33 cellular contexts compared by ENCODE assay signal in the genomic region with DNA sequence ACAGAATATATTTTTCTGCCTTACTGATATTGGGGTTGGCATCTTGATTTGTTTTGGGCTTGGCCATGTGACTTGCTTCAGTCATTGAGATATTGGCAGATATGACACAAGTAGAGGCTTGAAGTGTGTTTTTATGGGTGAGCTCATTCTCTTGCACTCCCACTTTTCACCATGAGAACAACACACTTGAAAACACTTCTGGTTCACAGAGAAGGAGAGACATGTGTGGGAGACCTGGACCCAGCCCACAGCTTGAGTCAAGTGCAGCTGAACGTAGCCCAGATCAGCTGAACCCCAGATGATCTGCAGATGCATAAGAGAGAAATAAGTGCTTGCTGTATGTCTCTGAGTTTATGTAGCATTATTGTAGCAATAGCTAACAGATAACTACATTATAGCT.
"Had no signal": no experiment of that assay in that cellular context is flagged by ENCODE, and none has a peak within 500 bp of the region (broad histone marks: within the 10 kb centered on the region; RNA-seq: fewer than 3 reads in every experiment).

No MANE protein-coding gene starts in this region.

- H3K27ac ChIP-seq: colonic mucosa, esophagus squamous epithelium, ovary, psoas muscle, skin epidermis, spleen, testis, tibial artery had no signal

- H3K27me3 ChIP-seq: colonic mucosa, esophagus squamous epithelium, heart right ventricle, ovary, spleen, testis, tibial artery had no signal

- DNase-seq: colonic mucosa; dermis blood vessel endothelial cell; effector memory CD8-positive, alpha-beta T cell; erythroblast; esophagus squamous epithelium; foreskin melanocyte; glutamatergic neuron; heart right ventricle; hippocampal formation; immature natural killer cell; islet precursor cell; kidney glomerular epithelial cell; left colon; mesenchymal stem cell; mucosa of descending colon; naive B cell; nephron progenitor cell; occipital lobe; ovary; posterior cingulate gyrus; psoas muscle; right cardiac atrium; spleen; stimulated activated CD4-positive, alpha-beta T cell treated with anti-CD3 and anti-CD28 coated beads, Interleukin-4, amount 100 ng/mL, for 4 hours; stimulated activated naive CD8-positive, alpha-beta T cell treated with anti-CD3 and anti-CD28 coated beads, Interleukin-15, Interleukin-2, amounts not matched to agents 100 U/mL and 50 U/mL, for 24 hours; substantia nigra; testis; tibial artery had no signal

- H3K27me3 Mint-ChIP-seq: effector memory CD8-positive, alpha-beta T cell; naive B cell; stimulated activated memory B cell treated with anti-CD40 and anti-IgM and Interleukin-4, amounts not matched to agents 10 μg/mL and 1 μg/mL and 100 μg/mL, for 72 hours; type B pancreatic cell had no signal

- H3K27ac Mint-ChIP-seq: effector memory CD8-positive, alpha-beta T cell; immature natural killer cell; mesothelial cell of epicardium; naive B cell; nephron progenitor cell; stimulated activated memory B cell treated with anti-CD40 and anti-IgM and Interleukin-4, amounts not matched to agents 10 μg/mL and 1 μg/mL and 100 μg/mL, for 72 hours; type B pancreatic cell had no signal

- H3K4me3 ChIP-seq: colonic mucosa, esophagus squamous epithelium, heart right ventricle, lung, mucosa of descending colon, ovary, psoas muscle, skin epidermis, spleen, testis, tibial artery had no signal

- H3K4me3 Mint-ChIP-seq: effector memory CD8-positive, alpha-beta T cell; immature natural killer cell; mesothelial cell of epicardium; naive B cell; nephron progenitor cell; stimulated activated memory B cell treated with anti-CD40 and anti-IgM and Interleukin-4, amounts not matched to agents 10 μg/mL and 1 μg/mL and 100 μg/mL, for 72 hours; type B pancreatic cell had no signal

- H3K4me1 Mint-ChIP-seq: immature natural killer cell; nephron progenitor cell; stimulated activated memory B cell treated with anti-CD40 and anti-IgM and Interleukin-4, amounts not matched to agents 10 μg/mL and 1 μg/mL and 100 μg/mL, for 72 hours had no signal

- H3K9me3 Mint-ChIP-seq: effector memory CD8-positive, alpha-beta T cell; immature natural killer cell; stimulated activated memory B cell treated with anti-CD40 and anti-IgM and Interleukin-4, amounts not matched to agents 10 μg/mL and 1 μg/mL and 100 μg/mL, for 72 hours had no signal

- H3K36me3 ChIP-seq: colonic mucosa, esophagus squamous epithelium, heart right ventricle, ovary, tibial artery had no signal

- ATAC-seq: effector memory CD8-positive, alpha-beta T cell; left colon; mucosa of descending colon; psoas muscle; right cardiac atrium; stimulated activated memory B cell treated with anti-CD40 and anti-IgM and Interleukin-4, amounts not matched to agents 10 μg/mL and 1 μg/mL and 100 μg/mL, for 72 hours; stimulated activated naive CD8-positive, alpha-beta T cell treated with anti-CD3 and anti-CD28 coated beads, Interleukin-15, Interleukin-2, amounts not matched to agents 100 U/mL and 50 U/mL, for 24 hours had no signal

- H3K36me3 Mint-ChIP-seq: type B pancreatic cell had no signal

- H3K9me3 ChIP-seq: colonic mucosa, esophagus squamous epithelium, heart right ventricle, mucosa of descending colon, ovary, psoas muscle, spleen, testis, tibial artery had no signal

- H3K4me1 ChIP-seq: colonic mucosa, psoas muscle, spleen, tibial artery had no signal
